In the genomic region with DNA sequence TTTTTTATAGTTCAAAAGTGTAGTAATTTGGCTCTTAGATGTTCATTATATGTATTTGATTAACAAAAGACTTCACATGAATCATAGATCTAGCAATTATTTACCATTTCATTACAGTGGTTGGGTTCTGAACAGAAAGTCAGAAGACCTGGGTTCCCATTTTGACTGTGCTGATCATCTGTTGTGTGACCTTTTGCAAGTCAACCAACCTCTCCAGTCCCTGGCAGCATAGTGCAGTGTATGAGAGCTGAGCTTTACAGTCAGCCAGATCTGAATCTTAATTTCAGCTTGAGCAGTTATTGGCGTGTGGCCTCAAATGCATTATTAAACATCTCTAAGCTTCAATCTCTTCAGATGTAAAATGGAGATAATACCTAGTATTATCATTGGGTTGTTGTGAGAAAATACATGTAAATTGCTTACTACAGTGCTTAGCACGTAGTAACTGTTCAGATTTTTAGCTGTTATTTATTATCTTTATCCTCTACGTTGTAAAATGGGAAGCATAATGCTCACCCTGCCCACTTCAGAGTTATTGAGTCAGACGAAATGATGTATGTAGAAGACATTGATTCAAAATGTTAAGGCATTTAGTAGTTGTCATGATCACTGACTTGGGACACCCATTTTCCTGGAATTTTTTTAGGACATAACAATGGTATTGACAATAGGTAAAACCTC, we compare ENCODE assay signal across 8 cellular contexts.
DNase-seq lines count a peak whose midpoint lies in the region; ATAC-seq, FAIRE-seq and TF ChIP-seq lines count a peak whose summit lies in the region.

No MANE protein-coding gene starts in this region.

- TF ChIP-seq CTCF in GM13977 (IDR thresholded peaks at IDR 0.05; ENCODE audit: extremely low read depth, insufficient read depth, missing control alignments) (no peak), Loucy (conservative IDR thresholded peaks at IDR 0.05; ENCODE audit: low read length) (no peak), dorsolateral prefrontal cortex (IDR thresholded peaks at IDR 0.05 in 54 of 56, conservative IDR thresholded peaks at IDR 0.05 in 2 of 56; ENCODE audit: low read depth in 1 of 56, partially characterized antibody in 56 of 56) (no peak)

- intact Hi-C loops in dorsolateral prefrontal cortex (cut with DNase I) = no loop called here

- no peaks in the 10 kb centered on the region for H3K27me3 ChIP-seq in Loucy (ENCODE audit: insufficient read depth, low read length, poor library complexity, severe bottlenecking)
- peaks cover 0 to 3% (median 0%) of the 10 kb centered on the region in 45 donors for H3K27me3 ChIP-seq in dorsolateral prefrontal cortex
- no peaks in the 10 kb centered on the region for H3K27me3 ChIP-seq in small intestine (ENCODE audit: control insufficient read depth in 2 of 2, insufficient read depth in 2 of 2, low read length in 2 of 2)

- peak overlapping the region; percentile 80 for H3K4me2 ChIP-seq in Loucy (ENCODE audit: low read depth, low read length, poor library complexity, severe bottlenecking)

- DNase-seq in GM13977 (ENCODE audit: low spot score) (peak; percentile 36), dorsolateral prefrontal cortex (no peak), small intestine (no peak), epidermal melanocyte (ENCODE audit: insufficient read length, low spot score) (no peak), dedifferentiated amniotic fluid mesenchymal stem cell (ENCODE audit: extremely low spot score) (no peak), islet precursor cell (no peak)

- in situ Hi-C loops in GM13977 (cut with MboI; ENCODE audit: low pct_unique_long_range_greater_than_20kb, low sequenced_read_pairs, unreplicated experiment) = no loop called here

- peak overlapping the region; percentile 93 for H3K9ac ChIP-seq in Loucy (ENCODE audit: low read depth, low read length, poor library complexity, severe bottlenecking)

- peaks cover 49% of the 10 kb centered on the region for H3K79me2 ChIP-seq in Loucy (ENCODE audit: insufficient read depth, low read length)

- ATAC-seq in GM21529 (IDR thresholded peaks at IDR 0.05; ENCODE audit: unreplicated experiment) = peak; percentile 46

- no peak for FAIRE-seq in small intestine (lab: Jason Lieb, UNC)

- peaks cover 3% of the 10 kb centered on the region; the same call in 1 of the 2 replicates for H3F3A ChIP-seq in Loucy (ENCODE audit: low read depth)

- peaks cover 58% of the 10 kb centered on the region for H3K4me1 ChIP-seq in Loucy (ENCODE audit: insufficient read depth, low read length, poor library complexity, severe bottlenecking)
- H3K4me1 ChIP-seq in small intestine (ENCODE audit: control insufficient read depth in 2 of 2, insufficient read depth in 1 of 2, low read depth in 1 of 2, low read length in 1 of 2) = no peaks in the 10 kb centered on the region

- 60 to 81% (median 79%) methylated on average over 4 of the region's 4 CpGs for WGBS in small intestine, 3 donors

- H2AFZ ChIP-seq in Loucy (ENCODE audit: low read length) = no peak overlapping the region; the same call in 1 of the 2 replicates

- H3K27ac ChIP-seq in dorsolateral prefrontal cortex = peak overlapping the region in 21 of 59 donors; percentile 1 to 80 (median 40)
- peak overlapping the region; percentile 81 to 88 for H3K27ac ChIP-seq in small intestine (ENCODE audit: low read depth in 1 of 2, low read length in 1 of 2)

- H3K36me3 ChIP-seq in Loucy (ENCODE audit: insufficient read depth, low read length) = peaks cover 26% of the 10 kb centered on the region
- H3K36me3 ChIP-seq in small intestine (ENCODE audit: control insufficient read depth in 2 of 2, insufficient read depth in 2 of 2, low read length in 2 of 2) = peaks cover 11 to 26% of the 10 kb centered on the region in 2 donors

- no peaks in the 10 kb centered on the region for H3K9me3 ChIP-seq in Loucy (ENCODE audit: insufficient read depth, low read depth, low read length)
- H3K9me3 ChIP-seq in small intestine (ENCODE audit: control insufficient read depth, low read depth) = no peaks in the 10 kb centered on the region

- H3K9me2 ChIP-seq in Loucy (replicated peaks; ENCODE audit: low read depth, low read length) = no peaks in the 10 kb centered on the region

- peaks cover 2% of the 10 kb centered on the region for H4K20me1 ChIP-seq in Loucy (ENCODE audit: insufficient read depth, low read length, poor library complexity, severe bottlenecking)

- H3K4me3 ChIP-seq in Loucy (ENCODE audit: low read length, poor library complexity, severe bottlenecking) (peak overlapping the region; percentile 81), dorsolateral prefrontal cortex (peak overlapping the region in 42 of 59 donors; percentile 4 to 65 (median 48)), small intestine (ENCODE audit: low read depth in 1 of 2, low read length in 2 of 2) (peak overlapping the region; percentile 25 to 41)
